ENCODE assay signal across 9 cellular contexts in the genomic region with DNA sequence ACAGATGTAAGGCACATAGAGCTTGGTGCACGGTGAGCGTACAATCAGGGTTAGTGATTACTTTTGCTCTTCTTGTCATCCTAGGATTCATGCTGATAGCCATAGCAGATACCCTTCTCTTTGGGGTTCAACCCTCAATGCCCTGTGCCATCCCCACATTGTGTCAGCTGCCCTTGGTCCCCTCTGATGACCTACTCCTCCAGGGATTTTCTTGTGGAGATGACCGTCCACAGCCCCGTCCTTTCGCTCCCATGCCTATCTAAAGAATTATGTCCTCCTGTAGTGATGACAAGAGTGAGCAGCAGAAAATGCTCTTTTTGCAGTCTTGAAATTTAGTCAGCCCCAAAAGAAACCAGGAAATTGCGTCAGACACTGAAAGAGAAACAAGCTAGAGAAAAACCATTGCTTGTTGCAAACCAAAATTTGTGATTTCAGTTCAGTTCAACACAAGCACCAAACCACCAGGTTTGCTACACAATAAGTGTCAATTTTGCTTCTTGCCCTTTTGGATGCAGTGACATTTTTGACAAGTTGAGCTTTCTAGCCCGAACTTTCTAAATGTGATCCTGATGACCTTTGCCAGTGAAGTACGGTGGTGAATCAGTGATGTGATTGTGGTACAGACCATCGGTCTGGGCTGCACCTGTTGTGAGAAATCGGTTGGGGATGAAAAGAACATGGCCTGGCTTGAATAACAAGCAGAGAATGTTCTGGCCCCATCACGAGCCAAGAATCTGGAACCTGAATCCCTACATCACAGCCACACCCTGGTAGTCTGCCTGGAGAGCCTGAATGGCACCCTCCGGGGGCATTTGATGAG. TPM values are rescaled to one million over a fixed set of nuclear protein-coding genes. Genes with fewer than 3 reads are reported as not detected.
DNase-seq lines count a peak whose midpoint lies in the region; ATAC-seq and TF ChIP-seq lines count a peak whose summit lies in the region.
"Had no signal": no experiment of that assay in that cellular context is flagged by ENCODE, and none has a peak within 500 bp of the region (broad histone marks: within the 10 kb centered on the region; RNA-seq: fewer than 3 reads in every experiment).

No MANE protein-coding gene starts in this region.

- H3K9me3 ChIP-seq in CD4-positive, alpha-beta T cell (ENCODE audit: control insufficient read depth, low read length) = no peaks in the 10 kb centered on the region
- H3K9me3 ChIP-seq in KOPT-K1 (ENCODE audit: insufficient read depth, low read length, poor library complexity, severe bottlenecking) = no peaks in the 10 kb centered on the region
- H3K9me3 ChIP-seq in sigmoid colon = no peaks in the 10 kb centered on the region
- H3K9me3 ChIP-seq in suprapubic skin = no peaks in the 10 kb centered on the region

- peaks cover 72% of the 10 kb centered on the region for H3K4me1 Mint-ChIP-seq in CD4-positive, alpha-beta T cell (ENCODE audit: low read depth)

- no peaks in the 10 kb centered on the region for H3K9me3 Mint-ChIP-seq in CD4-positive, alpha-beta T cell

- H3K36me3 ChIP-seq in KOPT-K1 (ENCODE audit: insufficient read depth, low read length) (no peaks in the 10 kb centered on the region), sigmoid colon (no peaks in the 10 kb centered on the region), suprapubic skin (no peaks in the 10 kb centered on the region)

- H3K27ac Mint-ChIP-seq in CD4-positive, alpha-beta T cell = peak overlapping the region; percentile 95

- peaks cover 18% of the 10 kb centered on the region for H3K36me3 Mint-ChIP-seq in CD4-positive, alpha-beta T cell (ENCODE audit: low read depth)

- no peak for DNase-seq in CD4-positive, alpha-beta T cell
- peak; percentile 33 for DNase-seq in fibroblast of mammary gland (ENCODE audit: low read depth)
- no peak for DNase-seq in sigmoid colon
- no peak for DNase-seq in suprapubic skin (ENCODE audit: low spot score in 2 of 2)
- DNase-seq in RWPE1 (ENCODE audit: low spot score) = no peak
- no peak for DNase-seq in effector CD8-positive, alpha-beta T cell (lab: John Stamatoyannopoulos, UW)

- no peaks in the 10 kb centered on the region for H3K27me3 ChIP-seq in CD4-positive, alpha-beta T cell (ENCODE audit: control insufficient read depth, insufficient read depth, low read length)
- H3K27me3 ChIP-seq in sigmoid colon = no peaks in the 10 kb centered on the region
- H3K27me3 ChIP-seq in suprapubic skin = no peaks in the 10 kb centered on the region

- TF ChIP-seq EP300 in sigmoid colon (IDR thresholded peaks at IDR 0.05) = no peak
- no peak for TF ChIP-seq EP300 in suprapubic skin (IDR thresholded peaks at IDR 0.05)

- no peak for TF ChIP-seq CTCF in CD4-positive, alpha-beta T cell (IDR thresholded peaks at IDR 0.05)
- TF ChIP-seq CTCF in fibroblast of mammary gland (conservative IDR thresholded peaks at IDR 0.05; ENCODE audit: control insufficient read depth, insufficient read depth, low read depth, low read length) = no peak
- no peak for TF ChIP-seq CTCF in sigmoid colon (IDR thresholded peaks at IDR 0.05)
- no peak for TF ChIP-seq CTCF in suprapubic skin (IDR thresholded peaks at IDR 0.05)
- no peak for TF ChIP-seq CTCF in RWPE1 (conservative IDR thresholded peaks at IDR 0.05; ENCODE audit: low read depth)

- POLR2A ChIA-PET in CD4-positive, alpha-beta T cell (lab: Charles Lee) = interaction anchor here (0.6 to 3.8 kb wide), 19 partner anchors 8 to 1008 kb away, joined by 3 to 50 read pairs (median 4); partner anchors contain the start of genes CMTM6 and CMTM7
- POLR2A ChIA-PET in RWPE1 (lab: Yijun Ruan, JAX; ENCODE audit: low non-redundant PET) = no interaction called here

- H3K4me3 Mint-ChIP-seq in CD4-positive, alpha-beta T cell = peak overlapping the region; percentile 73

- peak; percentile 54 for ATAC-seq in CD4-positive, alpha-beta T cell (ENCODE audit: poor library complexity)
- ATAC-seq in GM21367 (IDR thresholded peaks at IDR 0.05; ENCODE audit: unreplicated experiment) = peak; percentile 36

- H3K4me1 ChIP-seq in sigmoid colon (peaks cover 0 to 9% (median 4%) of the 10 kb centered on the region in 4 donors), suprapubic skin (peaks cover 14% of the 10 kb centered on the region)

- intact Hi-C loops in CD4-positive, alpha-beta T cell (cut with DNase I, micrococcal nuclease) = loop anchor here (2.0 to 5.0 kb wide), 3 partner anchors 26 to 36 kb away; no protein-coding TSS in a partner anchor
- intact Hi-C loops in sigmoid colon (cut with DNase I) = no loop called here

- CTCF ChIA-PET in CD4-positive, alpha-beta T cell (lab: Charles Lee) = interaction anchor here (0.7 to 2.4 kb wide), 9 partner anchors 11 to 340 kb away, joined by 3 to 10 read pairs (median 3); no protein-coding TSS in a partner anchor
- CTCF ChIA-PET in RWPE1 (lab: Yijun Ruan, JAX) = interaction anchor here (0.7 kb wide), 1 partner anchor 11 kb away, joined by 3 read pairs; no protein-coding TSS in a partner anchor

- no peak overlapping the region for H3K4me3 ChIP-seq in fibroblast of mammary gland (ENCODE audit: control insufficient read depth, low read depth, low read length)
- no peak overlapping the region for H3K4me3 ChIP-seq in sigmoid colon
- no peak overlapping the region for H3K4me3 ChIP-seq in suprapubic skin

- TF ChIP-seq POLR2A in sigmoid colon (IDR thresholded peaks at IDR 0.05) (no peak), suprapubic skin (IDR thresholded peaks at IDR 0.05) (no peak)

- peak overlapping the region; percentile 87 for H3K27ac ChIP-seq in CD4-positive, alpha-beta T cell (ENCODE audit: low read depth, low read length)
- peak overlapping the region; percentile 43 for H3K27ac ChIP-seq in KOPT-K1 (ENCODE audit: low read depth, low read length, poor library complexity, severe bottlenecking)
- H3K27ac ChIP-seq in sigmoid colon = peak overlapping the region in 1 of 4 donors; percentile 17
- no peak overlapping the region for H3K27ac ChIP-seq in suprapubic skin
- no peak overlapping the region for H3K27ac ChIP-seq in RWPE1
- H3K27ac ChIP-seq: epithelial cell of prostate had no signal

- WGBS in sigmoid colon, 2 donors = 74 to 90% methylated on average over 12 of the region's 12 CpGs
- 76% methylated on average over 12 of the region's 12 CpGs for WGBS in suprapubic skin

- no peaks in the 10 kb centered on the region for H3K27me3 Mint-ChIP-seq in CD4-positive, alpha-beta T cell

RNA-seq across cellular contexts. Expression of gene CMTM7, which starts 41.3 kb away (rescaled TPM):
- total RNA-seq in CD4-positive, alpha-beta T cell = 10 to 100 TPM; 31.5 to 35.2 TPM
- 1 to 10 TPM; 7.1 to 9.9 (median 8.2) TPM for total RNA-seq in sigmoid colon
- 10 to 100 TPM in 1 of 3 donors, 1 to 10 TPM in 2; 3.6 to 13.3 (median 6.9) TPM for polyA plus RNA-seq in sigmoid colon
- 10 to 100 TPM in 2 of 4 donors, 1 to 10 TPM in 2; 7.5 to 14.7 (median 10.9) TPM for total RNA-seq in suprapubic skin

Comparison
In these comparisons a context has a peak if more than half of its experiments do, and no peak if none do; other contexts are left out.
1. H3K27ac ChIP-seq: peak in CD4-positive, alpha-beta T cell (single experiment) and KOPT-K1 (single experiment); none in suprapubic skin (single experiment) and RWPE1 (single experiment).